Comparison of ENCODE assay signal across 12 cellular contexts in genomic region chr21:33419538-33420123, GRCh38. TPM values are rescaled to one million over a fixed set of nuclear protein-coding genes. Genes with fewer than 3 reads are reported as not detected.
DNase-seq lines count a peak whose midpoint lies in the region; ATAC-seq and TF ChIP-seq lines count a peak whose summit lies in the region.
"Had no signal": no experiment of that assay in that cellular context is flagged by ENCODE, and none has a peak within 500 bp of the region (broad histone marks: within the 10 kb centered on the region; RNA-seq: fewer than 3 reads in every experiment).

No MANE protein-coding gene starts in this region.

- DNase-seq in AG08395 (ENCODE audit: low spot score) (peak; percentile 17), RWPE1 (ENCODE audit: low spot score) (no peak), fibroblast of peridontal ligament (ENCODE audit: extremely low read depth) (peak; percentile 80), osteocyte (ENCODE audit: extremely low spot score, unreplicated experiment) (no peak), NCI-H2171 (lab: John Stamatoyannopoulos, UW) (no peak), NCI-H1092 treated with DMSO at 0.1 percent for 48 hours (lab: John Stamatoyannopoulos, UW) (no peak)
- DNase-seq: GOT3; stimulated activated CD4-positive, alpha-beta T cell treated with anti-CD3 and anti-CD28 coated beads, Interleukin-2, amount 100 ng/mL, for 48 hours had no signal

- H3K27me3 Mint-ChIP-seq in osteocyte (ENCODE audit: unreplicated experiment) = no peaks in the 10 kb centered on the region
- H3K27me3 Mint-ChIP-seq: memory B cell had no signal

- TF ChIP-seq CTCF in RWPE1 (conservative IDR thresholded peaks at IDR 0.05; ENCODE audit: low read depth) (no peak), osteocyte (IDR thresholded peaks at IDR 0.05) (no peak)

- CTCF ChIA-PET in RWPE1 (lab: Yijun Ruan, JAX) = no interaction called here

- no peaks in the 10 kb centered on the region for H3K9me3 Mint-ChIP-seq in osteocyte (ENCODE audit: unreplicated experiment)
- H3K9me3 Mint-ChIP-seq: memory B cell had no signal

- peak overlapping the region; percentile 79 for H3K27ac Mint-ChIP-seq in osteocyte (ENCODE audit: unreplicated experiment)
- H3K27ac Mint-ChIP-seq: memory B cell had no signal

- peak overlapping the region; percentile 57 for H3K27ac ChIP-seq in RWPE1
- H3K27ac ChIP-seq: BLaER1 had no signal

- peaks cover 45% of the 10 kb centered on the region for H3K36me3 Mint-ChIP-seq in osteocyte (ENCODE audit: unreplicated experiment)

- no peak for ATAC-seq in GM21423 (IDR thresholded peaks at IDR 0.05; ENCODE audit: unreplicated experiment)
- ATAC-seq in HG03460 (IDR thresholded peaks at IDR 0.05; ENCODE audit: unreplicated experiment) = no peak

- H3K4me3 Mint-ChIP-seq in osteocyte (ENCODE audit: unreplicated experiment) = no peak overlapping the region
- H3K4me3 Mint-ChIP-seq: memory B cell had no signal

- POLR2A ChIA-PET in RWPE1 (lab: Yijun Ruan, JAX; ENCODE audit: low non-redundant PET) = no interaction called here

- H3K4me1 Mint-ChIP-seq in osteocyte (ENCODE audit: unreplicated experiment) = peaks cover 23% of the 10 kb centered on the region

RNA-seq across cellular contexts. Expression of gene IFNGR2, which starts 16.4 kb away (rescaled TPM):
- total RNA-seq in osteocyte = 55.4 and 55.6 TPM in 2 replicates

Comparison
In these comparisons a context has a peak if more than half of its experiments do, and no peak if none do; other contexts are left out.
1. DNase-seq: peak in AG08395 (single experiment) and fibroblast of peridontal ligament (single experiment); none in RWPE1 (single experiment), osteocyte (single experiment), NCI-H2171 (single experiment) and NCI-H1092 treated with DMSO at 0.1 percent for 48 hours (single experiment).